ENCODE assay signal across 8 cellular contexts in the genomic region with DNA sequence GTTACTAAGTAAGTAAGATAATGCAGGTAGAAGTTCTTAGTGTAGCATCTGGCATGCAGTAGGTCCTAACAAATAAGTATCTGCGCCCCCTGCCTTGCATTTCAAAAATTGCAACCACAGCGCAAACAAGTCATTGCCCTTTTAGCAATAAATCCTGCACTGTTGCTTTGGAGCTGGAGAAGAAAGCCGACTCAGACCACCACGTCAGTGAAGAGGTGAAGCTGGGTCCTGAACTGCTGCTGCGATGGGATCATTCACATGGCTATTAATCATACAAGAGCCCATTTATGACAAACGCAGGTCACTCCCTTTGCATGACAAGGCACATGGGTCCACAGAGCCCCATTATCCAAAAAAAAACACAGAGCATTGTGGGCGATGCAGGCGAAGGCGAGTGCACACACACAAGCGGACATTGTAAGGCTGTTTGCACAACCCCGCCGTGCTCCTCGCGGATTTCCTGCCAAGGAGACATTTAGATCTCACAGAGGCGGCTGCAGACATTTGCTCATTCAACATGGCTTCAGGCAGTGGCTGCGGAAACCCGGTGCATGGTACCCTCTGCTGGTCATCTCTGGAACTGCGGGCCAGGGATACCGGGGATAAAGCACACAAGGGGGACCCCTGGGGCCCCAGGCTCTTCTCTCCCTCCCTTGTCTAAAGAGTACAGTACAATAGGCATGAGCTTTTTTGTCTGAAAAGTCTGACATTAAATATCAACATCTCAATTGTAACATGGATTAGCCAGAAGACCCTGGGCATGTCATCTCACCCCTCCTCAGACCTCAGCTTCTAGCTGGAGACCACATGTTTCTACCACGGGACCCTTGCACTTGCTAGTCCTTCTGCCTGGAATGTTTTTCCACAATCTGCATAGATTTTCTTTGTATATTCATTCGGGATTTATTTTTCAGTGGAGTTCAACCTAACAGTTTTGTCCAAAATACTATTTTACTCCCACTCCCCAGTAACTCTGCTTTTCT. TPM values are rescaled to one million over a fixed set of nuclear protein-coding genes. Genes with fewer than 3 reads are reported as not detected.
DNase-seq lines count a peak whose midpoint lies in the region; ATAC-seq and TF ChIP-seq lines count a peak whose summit lies in the region.

No MANE protein-coding gene starts in this region.

- TF ChIP-seq CTCF in LNCaP clone FGC (IDR thresholded peaks at IDR 0.05; ENCODE audit: control insufficient read depth, extremely low read depth, insufficient read depth) = peak; percentile 79
- peak; percentile 97 for TF ChIP-seq CTCF in glutamatergic neuron (IDR thresholded peaks at IDR 0.05; ENCODE audit: partially characterized antibody, unreplicated experiment)
- TF ChIP-seq CTCF in osteoblast (IDR thresholded peaks at IDR 0.05; ENCODE audit: extremely low read depth, low read depth, low read length) = peak; percentile 91
- TF ChIP-seq CTCF in thoracic aorta (IDR thresholded peaks at IDR 0.05) = peak; percentile 97

- no peaks in the 10 kb centered on the region for H4K20me1 ChIP-seq in osteoblast (ENCODE audit: insufficient read depth, low read length)

- peak overlapping the region; percentile 95 for H3K4me2 ChIP-seq in osteoblast (ENCODE audit: insufficient read depth, low read length)

- H3K27me3 ChIP-seq in H7 (ENCODE audit: control insufficient read depth, insufficient read depth, low read length) (no peaks in the 10 kb centered on the region), SJSA1 (replicated peaks) (no peaks in the 10 kb centered on the region), osteoblast (ENCODE audit: insufficient read depth, low read length) (peaks cover 1% of the 10 kb centered on the region), thoracic aorta (replicated peaks; ENCODE audit: insufficient read depth) (no peaks in the 10 kb centered on the region)

- CTCF ChIA-PET in activated naive CD4-positive, alpha-beta T cell treated with anti-CD3 and anti-CD28 coated beads, Interleukin-2, amount 10 ng/mL, durations not matched to agents 7 days and 5 days (lab: Charles Lee) = interaction anchor here (0.6 to 1.9 kb wide), 22 partner anchors 8 to 1125 kb away, joined by 3 to 21 read pairs (median 4); a partner anchor contains a TSS

- peak; percentile 73 for DNase-seq in GDM1 (lab: John Stamatoyannopoulos, UW)
- DNase-seq in H7 = peak; percentile 85
- DNase-seq in LNCaP clone FGC (ENCODE audit: low read depth) = no peak
- peak; percentile 66 to 79 for DNase-seq in SJSA1 (ENCODE audit: low read depth in 1 of 2, low spot score in 2 of 2)
- peak; percentile 92 for DNase-seq in activated naive CD4-positive, alpha-beta T cell treated with anti-CD3 and anti-CD28 coated beads, Interleukin-2, amount 10 ng/mL, durations not matched to agents 7 days and 5 days
- DNase-seq in glutamatergic neuron = peak; percentile 94
- peak; percentile 90 for DNase-seq in osteoblast (ENCODE audit: insufficient read length, low spot score, missing footprints)
- DNase-seq in thoracic aorta (ENCODE audit: low spot score) = peak; percentile 43

- no peaks in the 10 kb centered on the region for H3K36me3 Mint-ChIP-seq in activated naive CD4-positive, alpha-beta T cell treated with anti-CD3 and anti-CD28 coated beads, Interleukin-2, amount 10 ng/mL, durations not matched to agents 7 days and 5 days
- no peaks in the 10 kb centered on the region for H3K36me3 Mint-ChIP-seq in glutamatergic neuron (ENCODE audit: unreplicated experiment)

- H3K79me2 ChIP-seq in osteoblast (ENCODE audit: insufficient read depth, low read length) = no peaks in the 10 kb centered on the region

- H3K4me1 Mint-ChIP-seq in activated naive CD4-positive, alpha-beta T cell treated with anti-CD3 and anti-CD28 coated beads, Interleukin-2, amount 10 ng/mL, durations not matched to agents 7 days and 5 days = peaks cover 9% of the 10 kb centered on the region
- H3K4me1 Mint-ChIP-seq in glutamatergic neuron (ENCODE audit: low read depth, unreplicated experiment) = peaks cover 2% of the 10 kb centered on the region

- H3K27ac Mint-ChIP-seq in activated naive CD4-positive, alpha-beta T cell treated with anti-CD3 and anti-CD28 coated beads, Interleukin-2, amount 10 ng/mL, durations not matched to agents 7 days and 5 days = peak overlapping the region; percentile 85
- peak overlapping the region; percentile 93 for H3K27ac Mint-ChIP-seq in glutamatergic neuron (ENCODE audit: unreplicated experiment)

- peak overlapping the region; percentile 92 for H2AFZ ChIP-seq in osteoblast (ENCODE audit: low read length)

- H3K9me3 ChIP-seq in SJSA1 (replicated peaks) = no peaks in the 10 kb centered on the region
- no peaks in the 10 kb centered on the region for H3K9me3 ChIP-seq in osteoblast (ENCODE audit: low read depth, low read length)
- no peaks in the 10 kb centered on the region for H3K9me3 ChIP-seq in thoracic aorta

- H3K36me3 ChIP-seq in H7 (replicated peaks; ENCODE audit: control insufficient read depth, insufficient read depth, low read length) (no peaks in the 10 kb centered on the region), SJSA1 (no peaks in the 10 kb centered on the region), osteoblast (ENCODE audit: insufficient read depth, low read length) (no peaks in the 10 kb centered on the region), thoracic aorta (no peaks in the 10 kb centered on the region)

- ATAC-seq in thoracic aorta (ENCODE audit: insufficient number of reproducible peaks, low FRiP score, low read depth) = no peak

- peaks cover 7% of the 10 kb centered on the region for H3K27me3 Mint-ChIP-seq in activated naive CD4-positive, alpha-beta T cell treated with anti-CD3 and anti-CD28 coated beads, Interleukin-2, amount 10 ng/mL, durations not matched to agents 7 days and 5 days
- no peaks in the 10 kb centered on the region for H3K27me3 Mint-ChIP-seq in glutamatergic neuron (ENCODE audit: unreplicated experiment)

- H3K4me1 ChIP-seq in SJSA1 (replicated peaks) (peaks cover 6% of the 10 kb centered on the region), osteoblast (ENCODE audit: insufficient read depth, low read length) (peaks cover 4% of the 10 kb centered on the region), thoracic aorta (ENCODE audit: control insufficient read depth in 1 of 2, low read depth in 2 of 2) (no peaks in the 10 kb centered on the region)

- no peaks in the 10 kb centered on the region for H3K9me3 Mint-ChIP-seq in activated naive CD4-positive, alpha-beta T cell treated with anti-CD3 and anti-CD28 coated beads, Interleukin-2, amount 10 ng/mL, durations not matched to agents 7 days and 5 days
- peaks cover 2% of the 10 kb centered on the region for H3K9me3 Mint-ChIP-seq in glutamatergic neuron (ENCODE audit: unreplicated experiment)

- H3K27ac ChIP-seq in SJSA1 (no peak overlapping the region), osteoblast (ENCODE audit: low read depth, low read length) (no peak overlapping the region), thoracic aorta (no peak overlapping the region)

- peak overlapping the region; percentile 79 for H3K4me3 Mint-ChIP-seq in activated naive CD4-positive, alpha-beta T cell treated with anti-CD3 and anti-CD28 coated beads, Interleukin-2, amount 10 ng/mL, durations not matched to agents 7 days and 5 days
- peak overlapping the region; percentile 86 for H3K4me3 Mint-ChIP-seq in glutamatergic neuron (ENCODE audit: unreplicated experiment)

- H3K4me3 ChIP-seq in H7 (ENCODE audit: insufficient read depth, low read depth, low read length) (peak overlapping the region; percentile 29), LNCaP clone FGC (ENCODE audit: low read depth, low read length) (peak overlapping the region; percentile 53), SJSA1 (peak overlapping the region; percentile 15), osteoblast (ENCODE audit: insufficient read depth, low read length) (peak overlapping the region; percentile 68), thoracic aorta (peak overlapping the region; percentile 71)

RNA-seq across cellular contexts. Expression of a gene that starts 56.7 kb away (rescaled TPM):
- total RNA-seq in H7 (2014; rRNA removed; shearing (Covaris generic)) = 1.5 and 1.7 TPM in 2 replicates
- total RNA-seq in SJSA1 (2014; rRNA removed; shearing (Covaris generic)) = 1.00 and 1.7 TPM in 2 replicates
- total RNA-seq in glutamatergic neuron (ENCODE audit: unreplicated experiment) (19.3 TPM), osteoblast (1.8 and 2.2 TPM in 2 replicates), thoracic aorta (10 to 100 TPM in 1 of 2 donors, 1 to 10 TPM in 1; 5.6 to 12.5 TPM)

Comparison
In these comparisons a context has a peak if more than half of its experiments do, and no peak if none do; other contexts are left out.
1. H3K4me3 ChIP-seq: peak in every context shown above with its lines; median percentile 71 in thoracic aorta; 68 in osteoblast; 53 in LNCaP clone FGC; 29 in H7; 15 in SJSA1.